9 cellular contexts compared by ENCODE assay signal in genomic region chr5:76521240-76521758, GRCh38.
DNase-seq lines count a peak whose midpoint lies in the region; ATAC-seq, FAIRE-seq and TF ChIP-seq lines count a peak whose summit lies in the region.
"Had no signal": no experiment of that assay in that cellular context is flagged by ENCODE, and none has a peak within 500 bp of the region (broad histone marks: within the 10 kb centered on the region; RNA-seq: fewer than 3 reads in every experiment).

No MANE protein-coding gene starts in this region.

- no peaks in the 10 kb centered on the region for H3K4me1 ChIP-seq in uterus

- H3K27me3 Mint-ChIP-seq in stimulated activated memory B cell treated with anti-CD40 and anti-IgM and Interleukin-4, amounts not matched to agents 10 μg/mL and 1 μg/mL and 100 μg/mL, for 72 hours = no peaks in the 10 kb centered on the region

- H3K9me3 Mint-ChIP-seq in stimulated activated memory B cell treated with anti-CD40 and anti-IgM and Interleukin-4, amounts not matched to agents 10 μg/mL and 1 μg/mL and 100 μg/mL, for 72 hours = no peaks in the 10 kb centered on the region

- H3K36me3 ChIP-seq in bronchial epithelial cell (ENCODE audit: control insufficient read depth, insufficient read depth, low read length) = no peaks in the 10 kb centered on the region
- no peaks in the 10 kb centered on the region for H3K36me3 ChIP-seq in uterus

- DNase-seq in stimulated activated CD4-positive, alpha-beta T cell treated with anti-CD3 and anti-CD28 coated beads, Interleukin-4, amount 100 ng/mL, for 24 hours = peak; percentile 28
- no peak for DNase-seq in stimulated activated CD4-positive, alpha-beta T cell treated with anti-CD3 and anti-CD28 coated beads, Interleukin-4, amount 100 ng/mL, for 4 hours
- DNase-seq in bronchial epithelial cell (ENCODE audit: low read depth) = peak; percentile 59
- DNase-seq in uterus = no peak
- DNase-seq in middle frontal gyrus (ENCODE audit: extremely low spot score, low spot score) = no peak

- FAIRE-seq in bronchial epithelial cell (lab: Jason Lieb, UNC) = no peak
- FAIRE-seq: G401.6 had no signal

- no peak for TF ChIP-seq POLR2A in uterus (IDR thresholded peaks at IDR 0.05)

- TF ChIP-seq CTCF in bronchial epithelial cell (IDR thresholded peaks at IDR 0.05; ENCODE audit: insufficient read depth, low read length, severe bottlenecking) = no peak
- TF ChIP-seq CTCF in uterus (IDR thresholded peaks at IDR 0.05) = no peak

- H3K4me3 ChIP-seq in bronchial epithelial cell (ENCODE audit: low read depth, low read length) (no peak overlapping the region), uterus (no peak overlapping the region)

- ATAC-seq in HG03159 (IDR thresholded peaks at IDR 0.05; ENCODE audit: unreplicated experiment) (peak; percentile 61), HG02840 (IDR thresholded peaks at IDR 0.05; ENCODE audit: low FRiP score, unreplicated experiment) (no peak)
- peak; percentile 60 for ATAC-seq in stimulated activated memory B cell treated with anti-CD40 and anti-IgM and Interleukin-4, amounts not matched to agents 10 μg/mL and 1 μg/mL and 100 μg/mL, for 72 hours

- H3K27ac Mint-ChIP-seq in stimulated activated memory B cell treated with anti-CD40 and anti-IgM and Interleukin-4, amounts not matched to agents 10 μg/mL and 1 μg/mL and 100 μg/mL, for 72 hours = peak overlapping the region; percentile 53

- peaks cover 8% of the 10 kb centered on the region for H3K4me1 Mint-ChIP-seq in stimulated activated memory B cell treated with anti-CD40 and anti-IgM and Interleukin-4, amounts not matched to agents 10 μg/mL and 1 μg/mL and 100 μg/mL, for 72 hours

- no peak overlapping the region for H3K27ac ChIP-seq in uterus

- intact Hi-C loops in uterus (cut with DNase I; ENCODE audit: low total_unique reads) = no loop called here

- H3K4me3 Mint-ChIP-seq in stimulated activated memory B cell treated with anti-CD40 and anti-IgM and Interleukin-4, amounts not matched to agents 10 μg/mL and 1 μg/mL and 100 μg/mL, for 72 hours = no peak overlapping the region

- H3K27me3 ChIP-seq in bronchial epithelial cell (ENCODE audit: control insufficient read depth, insufficient read depth, low read length) (no peaks in the 10 kb centered on the region), uterus (no peaks in the 10 kb centered on the region)

- no peaks in the 10 kb centered on the region for H3K36me3 Mint-ChIP-seq in stimulated activated memory B cell treated with anti-CD40 and anti-IgM and Interleukin-4, amounts not matched to agents 10 μg/mL and 1 μg/mL and 100 μg/mL, for 72 hours

- H3K9me3 ChIP-seq in uterus = no peaks in the 10 kb centered on the region

Comparison
In these comparisons a context has a peak if more than half of its experiments do, and no peak if none do; other contexts are left out.
1. DNase-seq: peak in stimulated activated CD4-positive, alpha-beta T cell treated with anti-CD3 and anti-CD28 coated beads, Interleukin-4, amount 100 ng/mL, for 24 hours (single experiment) and bronchial epithelial cell (single experiment); none in stimulated activated CD4-positive, alpha-beta T cell treated with anti-CD3 and anti-CD28 coated beads, Interleukin-4, amount 100 ng/mL, for 4 hours (0 of 2), uterus (0 of 2) and middle frontal gyrus (single experiment).